Comparison of ENCODE assay signal across 12 cellular contexts in genomic region chr7:116706668-116707126, GRCh38. TPM values are rescaled to one million over a fixed set of nuclear protein-coding genes. Genes with fewer than 3 reads are reported as not detected.
A peak's percentile ranks its signal among the peaks of the same experiment; 100 is the strongest.
DNase-seq lines count a peak whose midpoint lies in the region; ATAC-seq and TF ChIP-seq lines count a peak whose summit lies in the region.
"Had no signal": no experiment of that assay in that cellular context is flagged by ENCODE, and none has a peak within 500 bp of the region (broad histone marks: within the 10 kb centered on the region; RNA-seq: fewer than 3 reads in every experiment).

No MANE protein-coding gene starts in this region.

- no peaks in the 10 kb centered on the region for H3K27me3 ChIP-seq in HUES48 (ENCODE audit: control insufficient read depth, insufficient read depth, low read length)
- H3K27me3 ChIP-seq in lower lobe of right lung (ENCODE audit: low read depth) = no peaks in the 10 kb centered on the region
- H3K27me3 ChIP-seq: heart right ventricle had no signal

- ATAC-seq in lower lobe of right lung (peak; percentile 56 to 69), HG03565 (IDR thresholded peaks at IDR 0.05; ENCODE audit: unreplicated experiment) (no peak), HG02678 (IDR thresholded peaks at IDR 0.05; ENCODE audit: unreplicated experiment) (no peak), GM19397 (IDR thresholded peaks at IDR 0.05; ENCODE audit: unreplicated experiment) (no peak)
- ATAC-seq: stimulated activated naive CD8-positive, alpha-beta T cell treated with anti-CD3 and anti-CD28 coated beads, Interleukin-15, Interleukin-2, amounts not matched to agents 100 U/mL and 50 U/mL, for 24 hours had no signal

- H3K4me1 ChIP-seq in HUES48 (ENCODE audit: control insufficient read depth, insufficient read depth, low read length) (peaks cover 23% of the 10 kb centered on the region), lower lobe of right lung (peaks cover 12% of the 10 kb centered on the region)
- H3K4me1 ChIP-seq: parathyroid adenoma had no signal

- H3K4me3 ChIP-seq in AG10803 (ENCODE audit: low read length) (peak overlapping the region; percentile 39), HUES48 (ENCODE audit: low read depth, low read length) (peak overlapping the region; percentile 46), lower lobe of right lung (no peak overlapping the region)
- H3K4me3 ChIP-seq: heart right ventricle, SJSA1 had no signal

- TF ChIP-seq CTCF in AG10803 (conservative IDR thresholded peaks at IDR 0.05; ENCODE audit: low read length) (no peak), lower lobe of right lung (IDR thresholded peaks at IDR 0.05) (no peak)

- peak overlapping the region; percentile 57 for H3K27ac ChIP-seq in HUES48 (ENCODE audit: low read depth, low read length)
- H3K27ac ChIP-seq in lower lobe of right lung = no peak overlapping the region
- H3K27ac ChIP-seq: heart right ventricle, parathyroid adenoma, SJSA1 had no signal

- H3K36me3 ChIP-seq in HUES48 (ENCODE audit: control insufficient read depth, insufficient read depth, low read length) (no peaks in the 10 kb centered on the region), lower lobe of right lung (no peaks in the 10 kb centered on the region)
- H3K36me3 ChIP-seq: heart right ventricle, SJSA1 had no signal

- no peak overlapping the region; the same call in 1 of the 2 replicates for H3K9ac ChIP-seq in HUES48 (ENCODE audit: low read depth, low read length)
- H3K9ac ChIP-seq: parathyroid adenoma had no signal

- peak; percentile 65 for DNase-seq in AG10803 (ENCODE audit: low read depth)
- DNase-seq in astrocyte of the hippocampus (ENCODE audit: low read depth, low spot score) = peak; percentile 79
- DNase-seq in lower lobe of right lung = no peak
- no peak for DNase-seq in HPDE6-E6E7 (ENCODE audit: extremely low spot score)
- DNase-seq: heart right ventricle; stimulated activated naive CD8-positive, alpha-beta T cell treated with anti-CD3 and anti-CD28 coated beads, Interleukin-15, Interleukin-2, amounts not matched to agents 100 U/mL and 50 U/mL, for 24 hours had no signal

- intact Hi-C loops in lower lobe of right lung (cut with DNase I) = no loop called here

- no peaks in the 10 kb centered on the region for H3K9me3 ChIP-seq in HUES48 (ENCODE audit: control insufficient read depth, insufficient read depth, low read length)
- no peaks in the 10 kb centered on the region for H3K9me3 ChIP-seq in lower lobe of right lung
- H3K9me3 ChIP-seq: heart right ventricle, SJSA1 had no signal

RNA-seq across cellular contexts. Expression of gene MET, which starts 34.7 kb away (rescaled TPM):
- 74.3 TPM for total RNA-seq in lower lobe of right lung

Comparison
In these comparisons a context has a peak if more than half of its experiments do, and no peak if none do; other contexts are left out.
1. DNase-seq: peak in AG10803 (single experiment) and astrocyte of the hippocampus (single experiment); none in lower lobe of right lung (single experiment) and HPDE6-E6E7 (single experiment).
2. ATAC-seq: peak in lower lobe of right lung (2 of 2); none in HG03565 (single experiment), HG02678 (single experiment) and GM19397 (single experiment).